ENCODE assay signal across 28 cellular contexts in genomic region chr6:34281702-34282334, GRCh38.
"Had no signal": no experiment of that assay in that cellular context is flagged by ENCODE, and none has a peak within 500 bp of the region (broad histone marks: within the 10 kb centered on the region; RNA-seq: fewer than 3 reads in every experiment).

No MANE protein-coding gene starts in this region.

- ATAC-seq: activated CD8-positive, alpha-beta T cell treated with anti-CD3 and anti-CD28 coated beads for 36 hours; PC-3 had no signal

- H3K4me2 ChIP-seq: KMS-11, SK-N-SH had no signal

- H3K4me1 ChIP-seq: ascending aorta, breast epithelium, Peyer's patch, SJSA1 had no signal

- H3K9me2 ChIP-seq: SK-N-SH had no signal

- H3K27me3 ChIP-seq: ascending aorta, breast epithelium, Peyer's patch, SJSA1 had no signal

- H3K4me3 ChIP-seq: ascending aorta, breast epithelium, Peyer's patch, SJSA1 had no signal

- H3K9me3 ChIP-seq: ascending aorta, breast epithelium, Peyer's patch, SJSA1, SK-N-SH had no signal

- H3K9ac ChIP-seq: KMS-11, SK-N-SH had no signal

- H3K27ac ChIP-seq: ascending aorta, breast epithelium, KMS-11, Peyer's patch, SJSA1 had no signal

- DNase-seq: activated CD4-positive, alpha-beta T cell treated with anti-CD3 and anti-CD28 coated beads, Interleukin-2, amount 10 ng/mL, durations not matched to agents 24 days and 14 days; activated CD4-positive, alpha-beta T cell treated with anti-CD3 and anti-CD28 coated beads, Interleukin-2, amount 50 U/mL, for 4 hours; activated CD8-positive, alpha-beta T cell treated with anti-CD3 and anti-CD28 coated beads for 36 hours; activated gamma-delta T cell; activated naive CD4-positive, alpha-beta T cell treated with Interleukin-2 at 50 U/mL for 16 hours; activated naive CD8-positive, alpha-beta T cell treated with anti-CD3 and anti-CD28 coated beads, Interleukin-2, amount 10 ng/mL, durations not matched to agents 7 days and 5 days; activated T-cell treated with anti-CD3 and anti-CD28 coated beads, Interleukin-2, amount 50 U/mL, for 1 hour; amygdala; NCI-H1092 treated with DMSO at 0.1 percent for 48 hours; NCI-H1417; NCI-H146; NCI-H187; NCI-H2029 treated with DMSO at 0.1 percent for 48 hours; NCI-H2107; NCI-H2171; NCI-H510A; NCI-H526; NCI-H748 treated with DMSO at 0.1 percent for 48 hours; NK-92 treated with Interleukin-12 subunit alpha and Interleukin-12 subunit beta, amount 100 ng/mL, for 24 hours; PC-3; Peyer's patch; RPMI8226; SHP77 treated with DMSO at 0.1 percent for 48 hours; SK-N-SH had no signal

- H3K36me3 ChIP-seq: breast epithelium had no signal
